28 cellular contexts compared by ENCODE assay signal in the genomic region with DNA sequence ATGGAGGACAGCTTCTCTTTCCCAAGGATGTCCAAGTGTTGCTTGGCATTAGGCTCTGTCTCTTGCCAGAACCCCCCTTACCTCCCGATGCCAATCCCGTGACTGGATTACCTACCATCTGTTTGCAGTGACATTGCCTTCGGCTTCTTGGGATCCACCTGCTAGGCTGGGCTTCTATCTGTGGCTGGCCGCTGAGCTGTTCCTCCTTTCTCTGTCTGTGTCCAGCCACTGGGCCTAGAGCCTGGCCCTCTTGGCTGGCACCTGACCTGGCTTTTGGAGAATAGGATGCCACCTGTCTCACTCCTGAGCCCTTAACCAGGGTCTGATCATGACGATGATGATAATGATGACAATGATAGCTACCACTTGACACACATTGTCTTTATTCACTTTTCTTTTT. TPM values are rescaled to one million over a fixed set of nuclear protein-coding genes. Genes with fewer than 3 reads are reported as not detected.
"Had no signal": no experiment of that assay in that cellular context is flagged by ENCODE, and none has a peak within 500 bp of the region (broad histone marks: within the 10 kb centered on the region; RNA-seq: fewer than 3 reads in every experiment).

No MANE protein-coding gene starts in this region.

- H3K27ac ChIP-seq: left ventricle myocardium inferior, neural progenitor cell, neutrophil, ovary, right atrium auricular region, right lobe of liver, testis, thyroid gland, transverse colon, upper lobe of right lung had no signal

- H3K9me3 ChIP-seq: left ventricle myocardium inferior, neutrophil, ovary, right atrium auricular region, right lobe of liver, testis, thyroid gland, transverse colon, upper lobe of right lung had no signal

- H3K36me3 ChIP-seq: left ventricle myocardium inferior, neural progenitor cell, neutrophil, ovary, right atrium auricular region, right lobe of liver, thyroid gland, transverse colon, upper lobe of right lung had no signal

- H3K4me1 ChIP-seq: left ventricle myocardium inferior, neural progenitor cell, right atrium auricular region, right lobe of liver, testis, thyroid gland, transverse colon, upper lobe of right lung had no signal

- DNase-seq: hippocampal formation; immature natural killer cell; left ventricle myocardium inferior; mesendoderm; naive B cell; natural killer cell; nephron progenitor cell; occipital lobe; ovary; right lobe of liver; stimulated activated CD4-positive, alpha-beta T cell treated with anti-CD3 and anti-CD28 coated beads, Interleukin-1b, Interleukin-23, amount 100 ng/mL, for 48 hours; stimulated activated CD4-positive, alpha-beta T cell treated with anti-CD3 and anti-CD28 coated beads, Interleukin-2, amount 100 ng/mL, for 48 hours; stimulated activated CD4-positive, alpha-beta T cell treated with anti-CD3 and anti-CD28 coated beads, Interleukin-4, amount 100 ng/mL, for 4 hours; stimulated activated CD8-positive, alpha-beta memory T cell treated with anti-CD3 and anti-CD28 coated beads, Interleukin-4, amount 100 ng/mL, for 48 hours; stimulated activated naive CD4-positive, alpha-beta T cell treated with Interleukin-2 at 50 U/mL for 16 hours; stimulated activated naive CD8-positive, alpha-beta T cell treated with anti-CD3 and anti-CD28 coated beads, Interleukin-15, amount 100 ng/mL, for 72 hours; testis; thyroid gland; transverse colon; upper lobe of right lung had no signal

- H3K4me3 ChIP-seq: left ventricle myocardium inferior, lung, neural progenitor cell, ovary, right atrium auricular region, right lobe of liver, smooth muscle cell, testis, thyroid gland, transverse colon, upper lobe of right lung had no signal

- ATAC-seq: natural killer cell; right lobe of liver; stimulated activated memory B cell treated with anti-CD40 and anti-IgM and Interleukin-4, amounts not matched to agents 10 μg/mL and 1 μg/mL and 100 μg/mL, for 72 hours; stimulated activated naive CD8-positive, alpha-beta T cell treated with anti-CD3 and anti-CD28 coated beads, Interleukin-15, amount 100 ng/mL, for 72 hours; upper lobe of right lung had no signal

- H3K27me3 ChIP-seq: ovary, right atrium auricular region, right lobe of liver, testis, thyroid gland had no signal

RNA-seq across cellular contexts. Expression of a gene that starts 41.6 kb away (rescaled TPM):
- total RNA-seq: mononuclear cell, natural killer cell, pulmonary artery endothelial cell had no signal
- polyA plus RNA-seq: immature natural killer cell, smooth muscle cell had no signal
